ENCODE assay signal across 1 cellular context in genomic region chr7:79050592-79050991, GRCh38.
TF ChIP-seq lines count a peak whose summit lies in the region.

No MANE protein-coding gene starts in this region.

TF ChIP-seq in H1, 55 proteins besides CTCF, POLR2A, EP300 and RAD21:
- TF ChIP-seq USF2 (IDR thresholded peaks at IDR 0.05; ENCODE audit: low read length) (no peak), JUND (IDR thresholded peaks at IDR 0.05; ENCODE audit: low read length) (no peak), SIX5 (IDR thresholded peaks at IDR 0.05; ENCODE audit: low read depth, low read length) (no peak), E2F6 (IDR thresholded peaks at IDR 0.05) (no peak), SRF (IDR thresholded peaks at IDR 0.05; ENCODE audit: low read depth, low read length) (no peak), CBX8 (IDR thresholded peaks at IDR 0.05; ENCODE audit: borderline replicate concordance, low read depth, low read length) (no peak), JUN (IDR thresholded peaks at IDR 0.05; ENCODE audit: low read depth, low read length) (no peak), HDAC6 (IDR thresholded peaks at IDR 0.05; ENCODE audit: low read depth, low read length) (no peak), CBX5 (IDR thresholded peaks at IDR 0.05; ENCODE audit: low read depth, low read length) (no peak), CHD1 (IDR thresholded peaks at IDR 0.05; ENCODE audit: low read depth, low read length) (no peak), ATF2 (IDR thresholded peaks at IDR 0.05; ENCODE audit: low read length) (no peak), FOSL1 (IDR thresholded peaks at IDR 0.05; ENCODE audit: insufficient read depth, low read depth, low read length) (no peak), CHD7 (IDR thresholded peaks at IDR 0.05; ENCODE audit: insufficient replicate concordance, low read length) (no peak), GABPA (IDR thresholded peaks at IDR 0.05; ENCODE audit: borderline replicate concordance, insufficient read depth, low read length) (no peak)
